ENCODE assay signal across 8 cellular contexts in genomic region chr1:165697491-165697880, GRCh38. TPM values are rescaled to one million over a fixed set of nuclear protein-coding genes. Genes with fewer than 3 reads are reported as not detected.
DNase-seq lines count a peak whose midpoint lies in the region; ATAC-seq and TF ChIP-seq lines count a peak whose summit lies in the region.

No MANE protein-coding gene starts in this region.

- H3K4me1 Mint-ChIP-seq in activated T-cell treated with anti-CD3 and anti-CD28 coated beads, Interleukin-2, amount 50 U/mL, for 24 hours (ENCODE audit: low read depth), result peaks cover 40% of the 10 kb centered on the region

- intact Hi-C loops in left lung (cut with DNase I), result no loop called here
- intact Hi-C loops in tibial artery (cut with DNase I; ENCODE audit: low total_unique reads), result loop anchor here (5.0 kb wide), 1 partner anchor 65 kb away; the partner anchor contains the start of gene MGST3

- peak overlapping the region; percentile 87 to 93 for H3K27ac ChIP-seq in left lung
- peak overlapping the region; percentile 95 to 96 for H3K27ac ChIP-seq in tibial artery

- peaks cover 18 to 34% of the 10 kb centered on the region in 2 donors for H3K4me1 ChIP-seq in left lung
- H3K4me1 ChIP-seq in tibial artery, result peaks cover 11 to 27% (median 20%) of the 10 kb centered on the region in 4 donors

- H3K4me3 Mint-ChIP-seq in activated T-cell treated with anti-CD3 and anti-CD28 coated beads, Interleukin-2, amount 50 U/mL, for 24 hours, result peak overlapping the region; percentile 99

- H3K27ac Mint-ChIP-seq in activated T-cell treated with anti-CD3 and anti-CD28 coated beads, Interleukin-2, amount 50 U/mL, for 24 hours, result peak overlapping the region; percentile 99
- peak overlapping the region; percentile 97 to 100 for H3K27ac Mint-ChIP-seq in activated naive CD4-positive, alpha-beta T cell treated with anti-CD3 and anti-CD28 coated beads, Interleukin-2, amount 50 U/mL, for 72 hours

- H3K9me3 ChIP-seq in left lung (no peaks in the 10 kb centered on the region), tibial artery (no peaks in the 10 kb centered on the region)

- H3K9me3 Mint-ChIP-seq in activated T-cell treated with anti-CD3 and anti-CD28 coated beads, Interleukin-2, amount 50 U/mL, for 24 hours, result no peaks in the 10 kb centered on the region
- H3K9me3 Mint-ChIP-seq in activated naive CD4-positive, alpha-beta T cell treated with anti-CD3 and anti-CD28 coated beads, Interleukin-2, amount 50 U/mL, for 72 hours, result no peaks in the 10 kb centered on the region

- no peak for DNase-seq in activated T-cell treated with anti-CD3 and anti-CD28 coated beads, Interleukin-2, amount 50 U/mL, for 24 hours
- DNase-seq in activated T-cell treated with anti-CD3 and anti-CD28 coated beads, Interleukin-2, amount 50 U/mL, for 1 hour, result no peak
- no peak for DNase-seq in activated naive CD4-positive, alpha-beta T cell treated with anti-CD3 and anti-CD28 coated beads, Interleukin-2, amount 50 U/mL, for 72 hours (ENCODE audit: low spot score in 2 of 2)
- DNase-seq in left lung (no peak), tibial artery (no peak), hepatic stellate cell (ENCODE audit: low spot score) (no peak)

- peaks cover 0 to 6% of the 10 kb centered on the region in 2 donors for H3K36me3 ChIP-seq in left lung
- H3K36me3 ChIP-seq in tibial artery, result no peaks in the 10 kb centered on the region

- H3K27me3 Mint-ChIP-seq in activated T-cell treated with anti-CD3 and anti-CD28 coated beads, Interleukin-2, amount 50 U/mL, for 24 hours, result no peaks in the 10 kb centered on the region

- no peak for TF ChIP-seq CTCF in left lung (IDR thresholded peaks at IDR 0.05)
- no peak for TF ChIP-seq CTCF in tibial artery (IDR thresholded peaks at IDR 0.05)

- H3K27me3 ChIP-seq in left lung, result no peaks in the 10 kb centered on the region
- H3K27me3 ChIP-seq in tibial artery, result no peaks in the 10 kb centered on the region

- H3K4me3 ChIP-seq in left lung (peak overlapping the region; percentile 59 to 83), tibial artery (peak overlapping the region; percentile 85 to 89)

- peaks cover 42% of the 10 kb centered on the region for H3K36me3 Mint-ChIP-seq in activated T-cell treated with anti-CD3 and anti-CD28 coated beads, Interleukin-2, amount 50 U/mL, for 24 hours (ENCODE audit: low read depth)
- H3K36me3 Mint-ChIP-seq in activated naive CD4-positive, alpha-beta T cell treated with anti-CD3 and anti-CD28 coated beads, Interleukin-2, amount 50 U/mL, for 72 hours, result peaks cover 13 to 15% of the 10 kb centered on the region in 2 donors

- ATAC-seq in activated naive CD4-positive, alpha-beta T cell treated with anti-CD3 and anti-CD28 coated beads, Interleukin-2, amount 50 U/mL, for 72 hours, result no peak
- no peak for ATAC-seq in left lung
- ATAC-seq in HG03045 (IDR thresholded peaks at IDR 0.05; ENCODE audit: unreplicated experiment), result no peak
- ATAC-seq in GM19455 (IDR thresholded peaks at IDR 0.05; ENCODE audit: unreplicated experiment), result no peak

RNA-seq across cellular contexts. Expression of gene ALDH9A1, which starts 0.9 kb away (rescaled TPM):
- total RNA-seq in activated naive CD4-positive, alpha-beta T cell treated with anti-CD3 and anti-CD28 coated beads, Interleukin-2, amount 50 U/mL, for 72 hours, result 10 to 100 TPM; 23.9 to 31.6 TPM
- 10 to 100 TPM; 69.3 to 69.6 TPM for total RNA-seq in left lung
